In the genomic region with DNA sequence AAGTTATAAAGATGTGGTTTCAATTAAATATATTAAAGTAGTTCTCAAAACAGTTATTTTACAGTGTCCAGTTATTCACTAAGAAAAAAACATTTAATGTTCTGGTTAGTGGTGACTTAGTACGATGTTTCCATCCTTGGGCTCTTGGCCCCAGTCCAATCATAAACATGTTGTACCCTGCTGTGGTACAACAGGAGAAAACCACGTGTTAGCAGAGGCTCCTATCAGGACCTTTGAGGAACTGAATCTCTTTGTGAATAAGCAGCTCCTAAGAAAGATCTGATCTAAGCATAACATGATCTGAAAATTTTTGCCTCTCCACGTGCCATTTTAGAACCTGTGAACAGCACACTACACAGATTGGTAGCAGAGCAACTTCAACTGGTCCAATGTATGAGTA, we compare ENCODE assay signal across 1 cellular context.
TF ChIP-seq lines count a peak whose summit lies in the region.

No MANE protein-coding gene starts in this region.

TF ChIP-seq in SK-N-SH treated with all-trans-retinoic acid at 6 μM for 48 hours, 23 proteins besides CTCF, POLR2A, EP300 and RAD21 (continued from another document):
- TF ChIP-seq, protein P1, sequence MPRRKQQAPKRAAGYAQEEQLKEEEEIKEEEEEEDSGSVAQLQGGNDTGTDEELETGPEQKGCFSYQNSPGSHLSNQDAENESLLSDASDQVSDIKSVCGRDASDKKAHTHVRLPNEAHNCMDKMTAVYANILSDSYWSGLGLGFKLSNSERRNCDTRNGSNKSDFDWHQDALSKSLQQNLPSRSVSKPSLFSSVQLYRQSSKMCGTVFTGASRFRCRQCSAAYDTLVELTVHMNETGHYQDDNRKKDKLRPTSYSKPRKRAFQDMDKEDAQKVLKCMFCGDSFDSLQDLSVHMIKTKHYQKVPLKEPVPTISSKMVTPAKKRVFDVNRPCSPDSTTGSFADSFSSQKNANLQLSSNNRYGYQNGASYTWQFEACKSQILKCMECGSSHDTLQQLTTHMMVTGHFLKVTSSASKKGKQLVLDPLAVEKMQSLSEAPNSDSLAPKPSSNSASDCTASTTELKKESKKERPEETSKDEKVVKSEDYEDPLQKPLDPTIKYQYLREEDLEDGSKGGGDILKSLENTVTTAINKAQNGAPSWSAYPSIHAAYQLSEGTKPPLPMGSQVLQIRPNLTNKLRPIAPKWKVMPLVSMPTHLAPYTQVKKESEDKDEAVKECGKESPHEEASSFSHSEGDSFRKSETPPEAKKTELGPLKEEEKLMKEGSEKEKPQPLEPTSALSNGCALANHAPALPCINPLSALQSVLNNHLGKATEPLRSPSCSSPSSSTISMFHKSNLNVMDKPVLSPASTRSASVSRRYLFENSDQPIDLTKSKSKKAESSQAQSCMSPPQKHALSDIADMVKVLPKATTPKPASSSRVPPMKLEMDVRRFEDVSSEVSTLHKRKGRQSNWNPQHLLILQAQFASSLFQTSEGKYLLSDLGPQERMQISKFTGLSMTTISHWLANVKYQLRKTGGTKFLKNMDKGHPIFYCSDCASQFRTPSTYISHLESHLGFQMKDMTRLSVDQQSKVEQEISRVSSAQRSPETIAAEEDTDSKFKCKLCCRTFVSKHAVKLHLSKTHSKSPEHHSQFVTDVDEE (CRISPR knock-in tag; IDR thresholded peaks at IDR 0.05) = no peak
- TF ChIP-seq GLIS3 (CRISPR knock-in tag; IDR thresholded peaks at IDR 0.05) (no peak), ZNF565 (CRISPR knock-in tag; conservative IDR thresholded peaks at IDR 0.05; ENCODE audit: low read depth) (no peak), SNAI2 (CRISPR knock-in tag; IDR thresholded peaks at IDR 0.05) (no peak), ZC3H10 (CRISPR knock-in tag; IDR thresholded peaks at IDR 0.05) (no peak)
